ENCODE assay signal across 8 cellular contexts in genomic region chr2:99180755-99181647, GRCh38. TPM values are rescaled to one million over a fixed set of nuclear protein-coding genes. Genes with fewer than 3 reads are reported as not detected.
DNase-seq lines count a peak whose midpoint lies in the region; ATAC-seq, FAIRE-seq and TF ChIP-seq lines count a peak whose summit lies in the region.

MITD1 (minus strand) TSS chr2:99181058; CDS start chr2:99180981, 77 bp downstream.
MRPL30 (plus strand) TSS chr2:99181184; CDS start chr2:99186204, 5,020 bp downstream.

- no peaks in the 10 kb centered on the region for H3K9me3 Mint-ChIP-seq in activated naive CD8-positive, alpha-beta T cell treated with anti-CD3 and anti-CD28 coated beads, Interleukin-2, amount 50 U/mL, for 24 hours

- no peaks in the 10 kb centered on the region for H3K9me3 ChIP-seq in pancreas
- no peaks in the 10 kb centered on the region for H3K9me3 ChIP-seq in tibial artery

- H3K4me1 Mint-ChIP-seq in activated naive CD8-positive, alpha-beta T cell treated with anti-CD3 and anti-CD28 coated beads, Interleukin-2, amount 50 U/mL, for 24 hours, result peaks cover 54% of the 10 kb centered on the region

- no peaks in the 10 kb centered on the region for H3K36me3 ChIP-seq in pancreas
- no peaks in the 10 kb centered on the region for H3K36me3 ChIP-seq in tibial artery

- H3K4me1 ChIP-seq in pancreas (peaks cover 4 to 26% (median 11%) of the 10 kb centered on the region in 3 donors), tibial artery (peaks cover 0 to 35% (median 26%) of the 10 kb centered on the region in 4 donors)

- H3K4me3 ChIP-seq in GM12865 (ENCODE audit: low read depth, low read length) (peak within 1 kb of the TSS; percentile 95), pancreas (peak within 1 kb of the TSS; percentile 38 to 89 (median 64)), tibial artery (peak within 1 kb of the TSS; percentile 71 to 91)

- DNase-seq in GM12865 (ENCODE audit: low read depth) (peak; percentile 96), NCI-H1417 treated with DMSO at 0.1 percent for 48 hours (lab: John Stamatoyannopoulos, UW) (peak; percentile 79), SW480 (ENCODE audit: low spot score) (peak; percentile 97), Right ventricle myocardium superior (peak; percentile 92), pancreas (peak; percentile 85 to 94 (median 90)), tibial artery (peak; percentile 90 to 96)
- peak; percentile 87 for DNase-seq in activated naive CD8-positive, alpha-beta T cell treated with anti-CD3 and anti-CD28 coated beads, Interleukin-2, amount 50 U/mL, for 24 hours

- no peak for FAIRE-seq in pancreas (lab: Jason Lieb, UNC)

- peak within 1 kb of the TSS; percentile 97 for H3K27ac Mint-ChIP-seq in activated naive CD8-positive, alpha-beta T cell treated with anti-CD3 and anti-CD28 coated beads, Interleukin-2, amount 50 U/mL, for 24 hours

- 0 to 1% methylated on average over 39 of the region's 39 CpGs for WGBS in pancreas, 2 donors

- no peaks in the 10 kb centered on the region for H3K27me3 Mint-ChIP-seq in activated naive CD8-positive, alpha-beta T cell treated with anti-CD3 and anti-CD28 coated beads, Interleukin-2, amount 50 U/mL, for 24 hours

- ATAC-seq in HG02763 (IDR thresholded peaks at IDR 0.05; ENCODE audit: unreplicated experiment) (peak; percentile 91), Right ventricle myocardium superior (ENCODE audit: poor library complexity) (peak; percentile 99), pancreas (peak; percentile 98 to 100 (median 99))
- peak; percentile 90 for ATAC-seq in activated naive CD8-positive, alpha-beta T cell treated with anti-CD3 and anti-CD28 coated beads, Interleukin-2, amount 50 U/mL, for 24 hours

- TF ChIP-seq CTCF in GM12865 (IDR thresholded peaks at IDR 0.05; ENCODE audit: insufficient read depth, low read depth, low read length, missing control alignments), result no peak
- no peak for TF ChIP-seq CTCF in pancreas (IDR thresholded peaks at IDR 0.05)
- peak in 1 of 2 experiments; percentile 13 for TF ChIP-seq CTCF in tibial artery (IDR thresholded peaks at IDR 0.05)

- peaks cover 11% of the 10 kb centered on the region for H3K36me3 Mint-ChIP-seq in activated naive CD8-positive, alpha-beta T cell treated with anti-CD3 and anti-CD28 coated beads, Interleukin-2, amount 50 U/mL, for 24 hours (ENCODE audit: low read depth)

- H3K4me3 Mint-ChIP-seq in activated naive CD8-positive, alpha-beta T cell treated with anti-CD3 and anti-CD28 coated beads, Interleukin-2, amount 50 U/mL, for 24 hours, result peak within 1 kb of the TSS; percentile 99

- intact Hi-C loops in Right ventricle myocardium superior (cut with DNase I) (no loop called here), pancreas (cut with DNase I) (no loop called here), tibial artery (cut with DNase I; ENCODE audit: low total_unique reads) (loop anchor here (5.0 to 10.0 kb wide), 2 partner anchors 39 to 154 kb away; partner anchors contain the start of genes C2orf15, EIF5B and TXNDC9)

- H3K27ac ChIP-seq in pancreas (peak within 1 kb of the TSS in 3 of 4 donors; percentile 24 to 80 (median 65)), tibial artery (peak within 1 kb of the TSS; percentile 69 to 78)

- no peaks in the 10 kb centered on the region for H3K27me3 ChIP-seq in pancreas
- no peaks in the 10 kb centered on the region for H3K27me3 ChIP-seq in tibial artery

RNA-seq across cellular contexts. Expression of gene MITD1, which starts in this region (rescaled TPM):
- total RNA-seq in Right ventricle myocardium superior (15.0 TPM), pancreas (10 to 100 TPM in 1 of 6 donors, 1 to 10 TPM in 5; 5.6 to 13.9 (median 7.5) TPM)
- polyA plus RNA-seq in pancreas, result 10 to 100 TPM; 20.7 to 27.0 TPM

RNA-seq across cellular contexts. Expression of gene MRPL30, which starts in this region (rescaled TPM):
- 36.0 TPM for total RNA-seq in Right ventricle myocardium superior
- 10 to 100 TPM in 5 of 6 donors, 1 to 10 TPM in 1; 8.8 to 14.8 (median 12.2) TPM for total RNA-seq in pancreas
- polyA plus RNA-seq in pancreas, result 10 to 100 TPM in 1 of 2 donors, 1 to 10 TPM in 1; 9.4 to 11.6 TPM

Comparison
In these comparisons a context has a peak if more than half of its experiments do, and no peak if none do; other contexts are left out.
1. Peak in every context shown above with its lines: DNase-seq, ATAC-seq, H3K4me3 ChIP-seq and H3K27ac ChIP-seq.